ENCODE assay signal across 8 cellular contexts in genomic region chr13:27449936-27450828, GRCh38. TPM values are rescaled to one million over a fixed set of nuclear protein-coding genes. Genes with fewer than 3 reads are reported as not detected.
A peak's percentile ranks its signal among the peaks of the same experiment; 100 is the strongest.
DNase-seq lines count a peak whose midpoint lies in the region; ATAC-seq and TF ChIP-seq lines count a peak whose summit lies in the region.

TSS of gene MTIF3 (minus strand) at chr13:27450564. CDS start at chr13:27440448, 10,116 bp downstream.

- POLR2A ChIA-PET in AG04450 (lab: Yijun Ruan, JAX): interaction anchor here (0.6 to 1.0 kb wide), 4 partner anchors 12 to 170 kb away, joined by 3 to 5 read pairs (median 4); partner anchors contain the start of genes GTF3A and LNX2
- POLR2A ChIA-PET in WTC11 (lab: Charles Lee): interaction anchor here (1.0 kb wide), 1 partner anchor 86 kb away, joined by 3 read pairs; no protein-coding TSS in a partner anchor

- TF ChIP-seq CTCF in AG04450 (IDR thresholded peaks at IDR 0.05; ENCODE audit: low read depth, low read length): peak; percentile 17; the same call in 1 of the 2 replicates
- TF ChIP-seq CTCF in WTC11 (IDR thresholded peaks at IDR 0.05): no peak
- peak; percentile 2 for TF ChIP-seq CTCF in cardiac fibroblast (IDR thresholded peaks at IDR 0.05; ENCODE audit: low read depth, low read length)

- ATAC-seq in GM18907 (IDR thresholded peaks at IDR 0.05; ENCODE audit: unreplicated experiment) (peak; percentile 84), HG03159 (IDR thresholded peaks at IDR 0.05; ENCODE audit: unreplicated experiment) (peak; percentile 79), WTC11 (peak; percentile 91)

- peaks cover 6% of the 10 kb centered on the region; the same call in 1 of the 2 replicates for H3K9me3 ChIP-seq in AG04450 (ENCODE audit: control insufficient read depth, insufficient read depth, low read length)

- H3K27me3 Mint-ChIP-seq in WTC11 (ENCODE audit: low read depth): peaks cover 2% of the 10 kb centered on the region; the same call in 1 of the 2 replicates

- peaks cover 7% of the 10 kb centered on the region for H3K27me3 ChIP-seq in AG04450 (ENCODE audit: control insufficient read depth, insufficient read depth, low read length)

- CTCF ChIA-PET in AG04450 (lab: Charles Lee) (interaction anchor here (1.0 to 3.8 kb wide), 4 partner anchors 88 to 465 kb away, joined by 3 to 22 read pairs (median 3); no protein-coding TSS in a partner anchor), WTC11 (lab: Charles Lee) (interaction anchor here (0.9 to 2.1 kb wide), 4 partner anchors 25 to 376 kb away, joined by 3 to 12 read pairs (median 6); no protein-coding TSS in a partner anchor)

- H3K36me3 Mint-ChIP-seq in WTC11: no peaks in the 10 kb centered on the region

- peaks cover 24% of the 10 kb centered on the region for H3K4me1 Mint-ChIP-seq in WTC11

- peak within 1 kb of the TSS; percentile 95 for H3K27ac ChIP-seq in AG04450 (ENCODE audit: low read depth, low read length)

- DNase-seq in AG04450 (ENCODE audit: low read depth, low spot score) (peak; percentile 76), NCI-H2227 treated with DMSO at 0.1 percent for 48 hours (lab: John Stamatoyannopoulos, UW) (peak; percentile 89), WTC11 (ENCODE audit: low spot score) (peak; percentile 96), cardiac fibroblast (ENCODE audit: low read depth in 2 of 2) (peak; percentile 92 to 94), iPS-NIHi7 (ENCODE audit: extremely low spot score) (peak; percentile 90), smooth muscle cell of the brain vasculature (ENCODE audit: low read depth, low spot score) (peak; percentile 70)

- H3K9me3 Mint-ChIP-seq in WTC11: no peaks in the 10 kb centered on the region

- peak within 1 kb of the TSS; percentile 90 for H3K4me3 Mint-ChIP-seq in WTC11

- H3K4me3 ChIP-seq in AG04450 (ENCODE audit: low read depth, low read length) (peak within 1 kb of the TSS; percentile 86), cardiac fibroblast (replicated peaks in 1 of 2; ENCODE audit: low read depth in 2 of 2, low read length in 2 of 2) (peak within 1 kb of the TSS; percentile 89 to 94)

- H3K27ac Mint-ChIP-seq in WTC11: peak within 1 kb of the TSS; percentile 96

TF ChIP-seq in WTC11, 78 proteins besides CTCF, POLR2A, EP300 and RAD21 (continues in another document):
- peak; percentile 85 for TF ChIP-seq PRDM15 (CRISPR knock-in tag; IDR thresholded peaks at IDR 0.05)
- TF ChIP-seq GTF2I (CRISPR knock-in tag; conservative IDR thresholded peaks at IDR 0.05): no peak
- TF ChIP-seq USF2 (CRISPR knock-in tag; IDR thresholded peaks at IDR 0.05): 0 out of 2 replicates have a peak, but pooled peaks have one; percentile 34
- TF ChIP-seq ZBTB21 (CRISPR knock-in tag; IDR thresholded peaks at IDR 0.05; ENCODE audit: borderline replicate concordance): no peak
- no peak for TF ChIP-seq ZSCAN18 (CRISPR knock-in tag; IDR thresholded peaks at IDR 0.05)
- TF ChIP-seq ZNF138 (CRISPR knock-in tag; conservative IDR thresholded peaks at IDR 0.05): no peak
- peak; percentile 68; the same call in 1 of the 2 replicates for TF ChIP-seq ZNF219 (CRISPR knock-in tag; IDR thresholded peaks at IDR 0.05; ENCODE audit: borderline replicate concordance)
- no peak for TF ChIP-seq ZMAT4 (CRISPR knock-in tag; IDR thresholded peaks at IDR 0.05)
- TF ChIP-seq NR2C2 (CRISPR knock-in tag; IDR thresholded peaks at IDR 0.05): no peak
- no peak for TF ChIP-seq CREB1 (CRISPR knock-in tag; IDR thresholded peaks at IDR 0.05)
- peak; percentile 92 for TF ChIP-seq FOXP1 (CRISPR knock-in tag; IDR thresholded peaks at IDR 0.05; ENCODE audit: borderline replicate concordance)
- no peak for TF ChIP-seq JAZF1 (CRISPR knock-in tag; IDR thresholded peaks at IDR 0.05)
- peak; percentile 37; the same call in 1 of the 2 replicates for TF ChIP-seq TEAD1 (CRISPR knock-in tag; IDR thresholded peaks at IDR 0.05)
- no peak for TF ChIP-seq NFYB (CRISPR knock-in tag; conservative IDR thresholded peaks at IDR 0.05; ENCODE audit: low read depth)
- 0 out of 2 replicates have a peak, but pooled peaks have one; percentile 27 for TF ChIP-seq TP53 (CRISPR knock-in tag; IDR thresholded peaks at IDR 0.05)
- TF ChIP-seq SP1 (CRISPR knock-in tag; conservative IDR thresholded peaks at IDR 0.05): peak; percentile 97
- peak; percentile 86 for TF ChIP-seq MAX (CRISPR knock-in tag; IDR thresholded peaks at IDR 0.05)
- TF ChIP-seq ETV6 (CRISPR knock-in tag; IDR thresholded peaks at IDR 0.05): 0 out of 2 replicates have a peak, but pooled peaks have one; percentile 55
- TF ChIP-seq ZNF425 (CRISPR knock-in tag; conservative IDR thresholded peaks at IDR 0.05): no peak
- TF ChIP-seq SOX15 (CRISPR knock-in tag; IDR thresholded peaks at IDR 0.05): no peak
- TF ChIP-seq EMX1 (CRISPR knock-in tag; IDR thresholded peaks at IDR 0.05): no peak
- TF ChIP-seq ZNF671 (CRISPR knock-in tag; IDR thresholded peaks at IDR 0.05): no peak

RNA-seq across cellular contexts. Expression of gene MTIF3, which starts in this region (rescaled TPM):
- polyA plus RNA-seq in AG04450 (2011; rRNA removed): 52.1 and 72.5 TPM in 2 replicates
- 13.9 and 18.4 TPM in 2 replicates for polyA minus RNA-seq in AG04450 (2011; rRNA and poly(A)+ RNA removed)
- 42.0 to 50.0 TPM (median 45.1 TPM) in 3 replicates for total RNA-seq in WTC11 (2021)

Comparison
In these comparisons a context has a peak if more than half of its experiments do, and no peak if none do; other contexts are left out.
1. Peak in every context shown above with its lines: DNase-seq, ATAC-seq, H3K4me3 ChIP-seq and H3K27ac ChIP-seq.